In the genomic region with DNA sequence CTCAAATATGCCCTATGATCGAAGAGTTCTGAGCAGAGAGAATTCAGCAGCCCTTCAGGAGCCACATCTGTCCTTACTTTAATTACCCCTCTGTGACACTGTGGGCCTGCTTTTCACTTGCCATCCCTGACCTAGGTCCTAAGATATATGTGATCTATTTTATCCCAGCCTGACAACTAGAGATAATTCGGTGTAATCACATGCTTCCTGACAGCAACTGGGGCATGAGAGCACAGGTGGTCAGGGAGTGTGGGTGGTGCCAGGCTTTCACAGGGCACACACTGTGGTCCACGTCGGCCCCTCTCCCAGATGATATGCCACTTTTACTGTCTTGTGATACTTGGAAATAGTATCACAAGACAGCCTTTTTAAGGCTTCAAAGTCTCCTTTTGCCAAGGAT, we compare ENCODE assay signal across 28 cellular contexts. TPM values are rescaled to one million over a fixed set of nuclear protein-coding genes. Genes with fewer than 3 reads are reported as not detected.
DNase-seq lines count a peak whose midpoint lies in the region; ATAC-seq and TF ChIP-seq lines count a peak whose summit lies in the region.
"Had no signal": no experiment of that assay in that cellular context is flagged by ENCODE, and none has a peak within 500 bp of the region (broad histone marks: within the 10 kb centered on the region; RNA-seq: fewer than 3 reads in every experiment).

No MANE protein-coding gene starts in this region.

- no peaks in the 10 kb centered on the region for H3K36me3 Mint-ChIP-seq in activated naive CD8-positive, alpha-beta T cell treated with anti-CD3 and anti-CD28 coated beads, Interleukin-2, amount 10 ng/mL, durations not matched to agents 7 days and 5 days
- no peaks in the 10 kb centered on the region for H3K36me3 Mint-ChIP-seq in activated naive CD8-positive, alpha-beta T cell treated with anti-CD3 and anti-CD28 coated beads for 36 hours

- no peaks in the 10 kb centered on the region for H3K27me3 ChIP-seq in right cardiac atrium (ENCODE audit: control insufficient read depth, insufficient read depth)
- H3K27me3 ChIP-seq in skeletal muscle tissue (ENCODE audit: control insufficient read depth in 3 of 3, insufficient read depth in 3 of 3, low read length in 3 of 3), result no peaks in the 10 kb centered on the region
- H3K27me3 ChIP-seq: ovary, uterus had no signal

- H3K9me3 Mint-ChIP-seq in activated naive CD8-positive, alpha-beta T cell treated with anti-CD3 and anti-CD28 coated beads, Interleukin-2, amount 10 ng/mL, durations not matched to agents 7 days and 5 days, result no peaks in the 10 kb centered on the region
- H3K9me3 Mint-ChIP-seq in activated naive CD8-positive, alpha-beta T cell treated with anti-CD3 and anti-CD28 coated beads for 36 hours, result no peaks in the 10 kb centered on the region
- H3K9me3 Mint-ChIP-seq: nephron had no signal

- peaks cover 37% of the 10 kb centered on the region for H3K4me1 Mint-ChIP-seq in activated naive CD8-positive, alpha-beta T cell treated with anti-CD3 and anti-CD28 coated beads, Interleukin-2, amount 10 ng/mL, durations not matched to agents 7 days and 5 days
- H3K4me1 Mint-ChIP-seq in activated naive CD8-positive, alpha-beta T cell treated with anti-CD3 and anti-CD28 coated beads for 36 hours, result peaks cover 29% of the 10 kb centered on the region

- H3K36me3 ChIP-seq in skeletal muscle tissue (ENCODE audit: control insufficient read depth in 3 of 3, insufficient read depth in 3 of 3, low read length in 3 of 3), result peaks cover 0 to 7% (median 0%) of the 10 kb centered on the region in 3 donors
- H3K36me3 ChIP-seq: BE2C, ovary, thoracic aorta, uterus had no signal

- intact Hi-C loops in right cardiac atrium (cut with DNase I), result no loop called here

- H3K27ac ChIP-seq in right cardiac atrium (ENCODE audit: low read length) (peak overlapping the region; percentile 87), skeletal muscle tissue (ENCODE audit: low read depth, low read length) (peak overlapping the region; percentile 99)
- H3K27ac ChIP-seq: ovary, thoracic aorta, uterus, VCaP had no signal

- TF ChIP-seq CTCF in NB4 (IDR thresholded peaks at IDR 0.05; ENCODE audit: low read depth, low read length), result no peak

- peaks cover 33% of the 10 kb centered on the region for H3K27me3 Mint-ChIP-seq in activated naive CD8-positive, alpha-beta T cell treated with anti-CD3 and anti-CD28 coated beads, Interleukin-2, amount 10 ng/mL, durations not matched to agents 7 days and 5 days
- H3K27me3 Mint-ChIP-seq in activated naive CD8-positive, alpha-beta T cell treated with anti-CD3 and anti-CD28 coated beads for 36 hours, result peaks cover 45% of the 10 kb centered on the region

- H3K4me1 ChIP-seq in right cardiac atrium (ENCODE audit: control insufficient read depth, insufficient read depth, low read length), result peaks cover 5% of the 10 kb centered on the region
- peaks cover 69 to 76% (median 75%) of the 10 kb centered on the region in 3 donors for H3K4me1 ChIP-seq in skeletal muscle tissue (ENCODE audit: control insufficient read depth in 3 of 3, insufficient read depth in 3 of 3, low read length in 3 of 3)
- H3K4me1 ChIP-seq: BE2C had no signal

- H3K9ac ChIP-seq in skeletal muscle tissue (ENCODE audit: low read depth in 1 of 3, low read length in 3 of 3), result peak overlapping the region; percentile 80 to 99 (median 94)
- H3K9ac ChIP-seq: SK-N-SH had no signal

- TF ChIP-seq POLR2A in NB4 (IDR thresholded peaks at IDR 0.05; ENCODE audit: extremely low read depth, insufficient read length), result no peak

- H3K9me3 ChIP-seq in right cardiac atrium (ENCODE audit: control insufficient read depth, low read length) (no peaks in the 10 kb centered on the region), skeletal muscle tissue (ENCODE audit: control insufficient read depth in 3 of 3, low read length in 3 of 3) (no peaks in the 10 kb centered on the region)
- H3K9me3 ChIP-seq: BE2C, ovary, SK-N-SH, thoracic aorta, uterus had no signal

- POLR2A ChIA-PET in activated naive CD8-positive, alpha-beta T cell treated with anti-CD3 and anti-CD28 coated beads, Interleukin-2, amount 10 ng/mL, durations not matched to agents 7 days and 5 days (lab: Charles Lee), result interaction anchor here (1.0 to 1.5 kb wide), 2 partner anchors 10 to 36 kb away, joined by 3 to 5 read pairs; a partner anchor contains a TSS

- peak overlapping the region; percentile 59 for H3K27ac Mint-ChIP-seq in activated naive CD8-positive, alpha-beta T cell treated with anti-CD3 and anti-CD28 coated beads, Interleukin-2, amount 10 ng/mL, durations not matched to agents 7 days and 5 days
- no peak overlapping the region for H3K27ac Mint-ChIP-seq in activated naive CD8-positive, alpha-beta T cell treated with anti-CD3 and anti-CD28 coated beads for 36 hours
- H3K27ac Mint-ChIP-seq: nephron had no signal

- H3K4me3 Mint-ChIP-seq in activated naive CD8-positive, alpha-beta T cell treated with anti-CD3 and anti-CD28 coated beads, Interleukin-2, amount 10 ng/mL, durations not matched to agents 7 days and 5 days, result peak overlapping the region; percentile 53
- no peak overlapping the region for H3K4me3 Mint-ChIP-seq in activated naive CD8-positive, alpha-beta T cell treated with anti-CD3 and anti-CD28 coated beads for 36 hours
- H3K4me3 Mint-ChIP-seq: nephron had no signal

- 31% methylated on average over 4 of the region's 4 CpGs for WGBS in right cardiac atrium

- DNase-seq in activated naive CD8-positive, alpha-beta T cell treated with anti-CD3 and anti-CD28 coated beads, Interleukin-2, amount 10 ng/mL, durations not matched to agents 7 days and 5 days, result no peak
- DNase-seq in activated naive CD8-positive, alpha-beta T cell treated with anti-CD3 and anti-CD28 coated beads for 36 hours, result no peak
- no peak for DNase-seq in NB4 (ENCODE audit: low read depth)
- DNase-seq in right cardiac atrium, result no peak
- no peak for DNase-seq in cerebellar nuclear complex (lab: John Stamatoyannopoulos, UW)
- DNase-seq in SHP77 treated with DMSO at 0.1 percent for 48 hours (lab: John Stamatoyannopoulos, UW), result no peak
- DNase-seq in SW480 (ENCODE audit: low spot score), result no peak
- DNase-seq: activated CD4-positive, alpha-beta T cell treated with anti-CD3 and anti-CD28 coated beads for 4 hours; activated gamma-delta T cell; activated T-cell treated with anti-CD3 and anti-CD28 coated beads, Interleukin-2, amount 50 U/mL, for 1 hour; BE2C; DMS53; H7; IMR-90; midbrain; NCI-H1092; NCI-H187 treated with DMSO at 0.1 percent for 48 hours; ovary; RPMI8226; SK-N-SH; stimulated activated CD4-positive, alpha-beta T cell treated with anti-CD3 and anti-CD28 coated beads, Interleukin-15, amount 100 ng/mL, for 24 hours; stimulated activated naive CD4-positive, alpha-beta T cell treated with Interleukin-2 at 50 U/mL for 16 hours; uterus had no signal

- no peak for ATAC-seq in activated naive CD8-positive, alpha-beta T cell treated with anti-CD3 and anti-CD28 coated beads, Interleukin-2, amount 10 ng/mL, durations not matched to agents 7 days and 5 days (ENCODE audit: low read depth)
- peak in 1 of 2 donors; percentile 3 for ATAC-seq in right cardiac atrium
- ATAC-seq: sciatic nerve had no signal

- H3K4me3 ChIP-seq in NB4 (ENCODE audit: low read depth, low read length) (peak overlapping the region; percentile 63), right cardiac atrium (ENCODE audit: low read length) (no peak overlapping the region), skeletal muscle tissue (ENCODE audit: low read length in 3 of 3) (peak overlapping the region in 2 of 3 donors; percentile 31 to 70)
- H3K4me3 ChIP-seq: ovary, thoracic aorta, uterus had no signal

RNA-seq across cellular contexts. Expression of a gene that starts 3.9 kb away (rescaled TPM):
- 1 to 10 TPM in 1 of 2 experiments, under 1 TPM in 1; 0.99 to 3.7 TPM for total RNA-seq in activated naive CD8-positive, alpha-beta T cell treated with anti-CD3 and anti-CD28 coated beads, Interleukin-2, amount 10 ng/mL, durations not matched to agents 7 days and 5 days
- 1 to 10 TPM; 1.2 to 1.5 TPM for total RNA-seq in activated naive CD8-positive, alpha-beta T cell treated with anti-CD3 and anti-CD28 coated beads for 36 hours
- total RNA-seq in right cardiac atrium (100 to 1,000 TPM in 2 of 4 donors, 10 to 100 TPM in 2; 64.7 to 266 (median 108) TPM), skeletal muscle tissue (21.9 TPM)
- 307 TPM for polyA plus RNA-seq in right cardiac atrium

RNA-seq across cellular contexts. Expression of a gene that starts 35.5 kb away (rescaled TPM):
- 10 to 100 TPM; 53.2 to 58.0 TPM for total RNA-seq in activated naive CD8-positive, alpha-beta T cell treated with anti-CD3 and anti-CD28 coated beads, Interleukin-2, amount 10 ng/mL, durations not matched to agents 7 days and 5 days
- total RNA-seq in activated naive CD8-positive, alpha-beta T cell treated with anti-CD3 and anti-CD28 coated beads for 36 hours, result 10 to 100 TPM; 16.0 to 17.9 TPM
- 1 to 10 TPM; 2.0 to 4.5 (median 2.2) TPM for total RNA-seq in right cardiac atrium
- 3.2 TPM for polyA plus RNA-seq in right cardiac atrium
- 8.9 TPM for total RNA-seq in skeletal muscle tissue

RNA-seq across cellular contexts. Expression of a gene that starts 36.7 kb away (rescaled TPM):
- total RNA-seq in activated naive CD8-positive, alpha-beta T cell treated with anti-CD3 and anti-CD28 coated beads, Interleukin-2, amount 10 ng/mL, durations not matched to agents 7 days and 5 days, result 10 to 100 TPM; 36.0 to 37.2 TPM
- 10 to 100 TPM; 65.5 to 67.2 TPM for total RNA-seq in activated naive CD8-positive, alpha-beta T cell treated with anti-CD3 and anti-CD28 coated beads for 36 hours
- total RNA-seq in right cardiac atrium, result 10 to 100 TPM; 19.5 to 23.5 (median 23.3) TPM
- polyA plus RNA-seq in right cardiac atrium, result 17.4 TPM
- 5.2 TPM for total RNA-seq in skeletal muscle tissue
